26 cellular contexts compared by ENCODE assay signal in genomic region chr14:27686137-27686536, GRCh38.
"Had no signal": no experiment of that assay in that cellular context is flagged by ENCODE, and none has a peak within 500 bp of the region (broad histone marks: within the 10 kb centered on the region; RNA-seq: fewer than 3 reads in every experiment).

No MANE protein-coding gene starts in this region.

- H3K36me3 Mint-ChIP-seq: activated naive CD4-positive, alpha-beta T cell treated with anti-CD3 and anti-CD28 coated beads, Interleukin-2, amount 10 ng/mL, durations not matched to agents 7 days and 5 days; immature natural killer cell; naive thymus-derived CD4-positive, alpha-beta T cell; stimulated activated naive B cell treated with anti-CD40 and anti-IgM and Interleukin-4, amounts not matched to agents 10 μg/mL and 1 μg/mL and 100 μg/mL, for 72 hours had no signal

- H3K27ac Mint-ChIP-seq: activated B cell treated with CpG ODN at 0.5 μM for 24 hours; activated CD4-positive, alpha-beta T cell treated with anti-CD3 and anti-CD28 coated beads for 36 hours; activated naive CD4-positive, alpha-beta T cell treated with anti-CD3 and anti-CD28 coated beads, Interleukin-2, amount 10 ng/mL, durations not matched to agents 7 days and 5 days; activated T-cell treated with anti-CD3 and anti-CD28 coated beads, Interleukin-2, amount 50 U/mL, for 72 hours; endodermal cell; immature natural killer cell; naive thymus-derived CD4-positive, alpha-beta T cell; stimulated activated naive B cell treated with anti-CD40 and anti-IgM and Interleukin-4, amounts not matched to agents 10 μg/mL and 1 μg/mL and 100 μg/mL, for 72 hours had no signal

- FAIRE-seq: small intestine had no signal

- H3K27ac ChIP-seq: cardiac muscle cell, hepatocyte, left lung, right lobe of liver, testis, vagina had no signal

- H3K4me3 ChIP-seq: cardiac muscle cell, hepatocyte, left lung, right lobe of liver, testis, vagina had no signal

- H3K4me1 Mint-ChIP-seq: activated B cell treated with CpG ODN at 0.5 μM for 24 hours; activated CD4-positive, alpha-beta T cell treated with anti-CD3 and anti-CD28 coated beads for 36 hours; activated naive CD4-positive, alpha-beta T cell treated with anti-CD3 and anti-CD28 coated beads, Interleukin-2, amount 10 ng/mL, durations not matched to agents 7 days and 5 days; immature natural killer cell; naive thymus-derived CD4-positive, alpha-beta T cell; stimulated activated naive B cell treated with anti-CD40 and anti-IgM and Interleukin-4, amounts not matched to agents 10 μg/mL and 1 μg/mL and 100 μg/mL, for 72 hours had no signal

- H3K79me2 ChIP-seq: hepatocyte had no signal

- H3K9me3 Mint-ChIP-seq: endodermal cell had no signal

- H3K4me1 ChIP-seq: left lung, right lobe of liver, testis, vagina had no signal

- H3K4me3 Mint-ChIP-seq: activated B cell treated with CpG ODN at 0.5 μM for 24 hours; activated CD4-positive, alpha-beta T cell treated with anti-CD3 and anti-CD28 coated beads for 36 hours; activated naive CD4-positive, alpha-beta T cell treated with anti-CD3 and anti-CD28 coated beads, Interleukin-2, amount 10 ng/mL, durations not matched to agents 7 days and 5 days; activated T-cell treated with anti-CD3 and anti-CD28 coated beads, Interleukin-2, amount 50 U/mL, for 72 hours; endodermal cell; immature natural killer cell; naive thymus-derived CD4-positive, alpha-beta T cell; neural crest cell; stimulated activated naive B cell treated with anti-CD40 and anti-IgM and Interleukin-4, amounts not matched to agents 10 μg/mL and 1 μg/mL and 100 μg/mL, for 72 hours had no signal

- DNase-seq: activated B cell treated with CpG ODN at 0.5 μM for 24 hours; activated CD4-positive, alpha-beta T cell treated with anti-CD3 and anti-CD28 coated beads for 36 hours; activated CD4-positive, alpha-beta T cell treated with anti-CD3 and anti-CD28 coated beads, Interleukin-2, amount 50 U/mL, for 48 hours; activated effector memory CD4-positive, alpha-beta T cell treated with Interleukin-2 at 50 U/mL for 16 hours; activated naive CD4-positive, alpha-beta T cell treated with anti-CD3 and anti-CD28 coated beads, Interleukin-2, amount 10 ng/mL, durations not matched to agents 7 days and 5 days; activated T-cell treated with anti-CD3 and anti-CD28 coated beads, Interleukin-2, amount 50 U/mL, for 72 hours; amygdala; cortex of kidney; endodermal cell; erythroblast; foreskin melanocyte; immature natural killer cell; left lung; naive thymus-derived CD4-positive, alpha-beta T cell; posterior cingulate gyrus; right lobe of liver; small intestine; stimulated activated CD4-positive, alpha-beta T cell treated with anti-CD3 and anti-CD28 coated beads, Interleukin-15, amount 100 ng/mL, for 24 hours; stimulated activated CD4-positive, alpha-beta T cell treated with anti-CD3 and anti-CD28 coated beads, Interleukin-2, amount 100 ng/mL, for 48 hours; stimulated activated CD8-positive, alpha-beta memory T cell treated with anti-CD3 and anti-CD28 coated beads, Interleukin-4, amount 100 ng/mL, for 48 hours; stimulated activated naive B cell treated with anti-CD40 and anti-IgM and Interleukin-4, amounts not matched to agents 10 μg/mL and 1 μg/mL and 100 μg/mL, for 72 hours; testis had no signal

- H3K27me3 Mint-ChIP-seq: activated B cell treated with CpG ODN at 0.5 μM for 24 hours; activated CD4-positive, alpha-beta T cell treated with anti-CD3 and anti-CD28 coated beads for 36 hours; activated naive CD4-positive, alpha-beta T cell treated with anti-CD3 and anti-CD28 coated beads, Interleukin-2, amount 10 ng/mL, durations not matched to agents 7 days and 5 days; naive thymus-derived CD4-positive, alpha-beta T cell; stimulated activated naive B cell treated with anti-CD40 and anti-IgM and Interleukin-4, amounts not matched to agents 10 μg/mL and 1 μg/mL and 100 μg/mL, for 72 hours had no signal

- H3K4me2 ChIP-seq: hepatocyte had no signal

- H2AFZ ChIP-seq: hepatocyte had no signal

- ATAC-seq: activated CD4-positive, alpha-beta T cell treated with anti-CD3 and anti-CD28 coated beads for 36 hours; activated T-cell treated with anti-CD3 and anti-CD28 coated beads, Interleukin-2, amount 50 U/mL, for 72 hours; left lung; naive thymus-derived CD4-positive, alpha-beta T cell; right lobe of liver; stimulated activated naive B cell treated with anti-CD40 and anti-IgM and Interleukin-4, amounts not matched to agents 10 μg/mL and 1 μg/mL and 100 μg/mL, for 72 hours had no signal

- H3K36me3 ChIP-seq: cardiac muscle cell, left lung, right lobe of liver, vagina had no signal

- H3K27me3 ChIP-seq: cardiac muscle cell, hepatocyte, left lung, right lobe of liver, testis, vagina had no signal

- H3K9me3 ChIP-seq: left lung, right lobe of liver, testis, vagina had no signal
